32 cellular contexts compared by ENCODE assay signal in the genomic region with DNA sequence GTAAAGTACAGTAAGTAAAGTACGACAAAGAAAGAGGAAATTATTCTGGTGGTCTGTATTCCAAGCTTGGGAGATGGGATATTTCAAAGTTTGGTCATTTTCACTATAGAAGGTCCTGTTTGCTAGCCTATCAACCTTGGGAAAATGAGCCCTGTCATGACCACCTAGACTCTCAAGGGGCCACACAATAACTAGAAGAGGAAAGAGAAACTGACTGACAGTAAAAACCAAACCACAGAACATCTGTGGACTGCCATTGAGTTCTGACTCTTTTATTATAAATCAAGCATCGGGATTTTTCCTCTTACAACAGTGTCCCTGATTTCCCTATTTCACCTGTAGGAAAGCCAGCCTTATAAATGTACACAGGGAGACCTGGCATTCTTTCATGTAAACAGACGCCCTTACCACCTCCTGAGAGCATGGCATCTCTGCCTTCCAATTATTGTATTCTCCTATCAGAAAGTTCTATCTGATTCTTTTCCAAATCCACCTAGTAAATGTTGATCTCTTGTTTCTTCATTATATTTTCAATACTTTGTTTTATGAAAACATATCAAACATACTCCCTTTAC.
"Had no signal": no experiment of that assay in that cellular context is flagged by ENCODE, and none has a peak within 500 bp of the region (broad histone marks: within the 10 kb centered on the region; RNA-seq: fewer than 3 reads in every experiment).

No MANE protein-coding gene starts in this region.

- H3K27me3 ChIP-seq: ascending aorta, cardiac muscle cell had no signal

- H3K36me3 ChIP-seq: ascending aorta, cardiac muscle cell, WERI-Rb-1 had no signal

- ATAC-seq: activated CD4-positive, alpha-beta T cell treated with anti-CD3 and anti-CD28 coated beads for 36 hours; activated CD4-positive, CD25-positive, alpha-beta regulatory T cell treated with anti-CD3 and anti-CD28 coated beads, Interleukin-2, amount 50 U/mL, for 24 hours; activated CD8-positive, alpha-beta memory T cell treated with anti-CD3 and anti-CD28 coated beads, Interleukin-2, amount 10 ng/mL, durations not matched to agents 7 days and 5 days; activated CD8-positive, alpha-beta T cell treated with anti-CD3 and anti-CD28 coated beads, Interleukin-2, amount 10 ng/mL, durations not matched to agents 7 days and 5 days; activated naive CD8-positive, alpha-beta T cell treated with anti-CD3 and anti-CD28 coated beads, Interleukin-2, amount 50 U/mL, for 24 hours; T-helper 17 cell; WTC11 had no signal

- H3K4me1 ChIP-seq: ascending aorta had no signal

- H3K9me3 ChIP-seq: ascending aorta had no signal

- FAIRE-seq: bronchial epithelial cell, TTC549 had no signal

- DNase-seq: activated CD4-positive, alpha-beta memory T cell treated with anti-CD3 and anti-CD28 coated beads, Interleukin-2, amount 10 ng/mL, durations not matched to agents 7 days and 5 days; activated CD4-positive, alpha-beta T cell treated with anti-CD3 and anti-CD28 coated beads for 1 hour; activated CD4-positive, alpha-beta T cell treated with anti-CD3 and anti-CD28 coated beads for 36 hours; activated CD4-positive, alpha-beta T cell treated with anti-CD3 and anti-CD28 coated beads for 48 hours; activated CD4-positive, alpha-beta T cell treated with anti-CD3 and anti-CD28 coated beads, Interleukin-2, amount 10 ng/mL, durations not matched to agents 7 days and 5 days; activated CD4-positive, alpha-beta T cell treated with anti-CD3 and anti-CD28 coated beads, Interleukin-2, amount 50 U/mL, for 48 hours; activated CD4-positive, CD25-positive, alpha-beta regulatory T cell; activated CD8-positive, alpha-beta memory T cell treated with anti-CD3 and anti-CD28 coated beads for 24 hours; activated CD8-positive, alpha-beta memory T cell treated with anti-CD3 and anti-CD28 coated beads, Interleukin-2, amount 10 ng/mL, durations not matched to agents 7 days and 5 days; activated CD8-positive, alpha-beta memory T cell treated with anti-CD3 and anti-CD28 coated beads, Interleukin-2, amount 50 U/mL, for 48 hours; activated CD8-positive, alpha-beta T cell treated with anti-CD3 and anti-CD28 coated beads, Interleukin-2, amount 10 ng/mL, durations not matched to agents 7 days and 5 days; activated effector memory CD4-positive, alpha-beta T cell treated with Interleukin-2 at 50 U/mL for 16 hours; activated gamma-delta T cell; activated naive CD4-positive, alpha-beta T cell treated with anti-CD3 and anti-CD28 coated beads, Interleukin-2, amount 10 ng/mL, durations not matched to agents 7 days and 5 days; activated naive CD4-positive, alpha-beta T cell treated with Interleukin-2 at 50 U/mL for 16 hours; activated naive CD8-positive, alpha-beta T cell treated with anti-CD3 and anti-CD28 coated beads, Interleukin-2, amount 10 ng/mL, durations not matched to agents 7 days and 5 days; activated naive CD8-positive, alpha-beta T cell treated with anti-CD3 and anti-CD28 coated beads, Interleukin-2, amount 50 U/mL, for 24 hours; activated T-cell treated with anti-CD3 and anti-CD28 coated beads, Interleukin-2, amount 50 U/mL, for 24 hours; activated T-cell treated with anti-CD3 and anti-CD28 coated beads, Interleukin-2, amount 50 U/mL, for 48 hours; amygdala; anterior cingulate cortex; caudate nucleus; cerebellar nuclear complex; T-helper 17 cell; T1000; WERI-Rb-1 had no signal

- H3K27ac ChIP-seq: ascending aorta, cardiac muscle cell, WERI-Rb-1 had no signal

- H3K4me3 ChIP-seq: ascending aorta, cardiac muscle cell had no signal
